8 cellular contexts compared by ENCODE assay signal in the genomic region with DNA sequence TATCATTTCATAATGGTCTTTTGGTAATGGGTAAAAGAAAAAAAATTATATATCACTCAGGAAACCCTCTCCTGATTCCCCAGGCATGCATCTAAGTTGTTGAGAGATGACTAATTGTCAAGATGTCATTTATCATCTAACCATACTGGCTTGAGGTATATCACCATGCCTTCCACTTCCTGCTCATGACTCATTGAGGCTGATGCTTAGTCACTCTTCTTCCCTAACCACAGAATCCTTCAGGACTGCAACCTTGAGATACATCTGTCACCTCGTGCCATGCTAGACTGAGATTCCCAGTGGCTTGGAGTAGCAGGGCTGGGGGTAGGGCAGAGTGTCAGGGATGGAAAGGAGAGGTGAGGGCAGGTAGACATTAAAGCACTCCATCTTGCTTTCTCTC.
A peak's percentile ranks its signal among the peaks of the same experiment; 100 is the strongest.
DNase-seq lines count a peak whose midpoint lies in the region; ATAC-seq, FAIRE-seq and TF ChIP-seq lines count a peak whose summit lies in the region.

No MANE protein-coding gene starts in this region.

- H3K9me3 ChIP-seq in MG63 = no peaks in the 10 kb centered on the region

- ATAC-seq in GM21381 (IDR thresholded peaks at IDR 0.05; ENCODE audit: unreplicated experiment) = peak; percentile 69
- ATAC-seq in HG03135 (IDR thresholded peaks at IDR 0.05; ENCODE audit: unreplicated experiment) = no peak

- no peak for TF ChIP-seq CTCF in bronchial epithelial cell (IDR thresholded peaks at IDR 0.05; ENCODE audit: insufficient read depth, low read length, severe bottlenecking)

- FAIRE-seq in bronchial epithelial cell (lab: Jason Lieb, UNC) = peak; percentile 83

- H3K4me3 ChIP-seq in MG63 (no peak overlapping the region), bronchial epithelial cell (ENCODE audit: low read depth, low read length) (no peak overlapping the region)

- no peaks in the 10 kb centered on the region for H3K27me3 ChIP-seq in MG63
- no peaks in the 10 kb centered on the region for H3K27me3 ChIP-seq in bronchial epithelial cell (ENCODE audit: control insufficient read depth, insufficient read depth, low read length)

- DNase-seq in MG63 = peak; percentile 56
- peak; percentile 98 for DNase-seq in bronchial epithelial cell (ENCODE audit: low read depth)
- DNase-seq in renal cortical epithelial cell (ENCODE audit: low read depth) = peak; percentile 99
- DNase-seq in activated CD4-positive, alpha-beta T cell treated with anti-CD3 and anti-CD28 coated beads for 4 hours = no peak
- DNase-seq in caudate nucleus (lab: John Stamatoyannopoulos, UW) = no peak
- no peak for DNase-seq in effector CD4-positive, alpha-beta T cell

- H3K36me3 ChIP-seq in MG63 (no peaks in the 10 kb centered on the region), bronchial epithelial cell (ENCODE audit: control insufficient read depth, insufficient read depth, low read length) (no peaks in the 10 kb centered on the region)

- H3K27ac ChIP-seq in caudate nucleus (ENCODE audit: low read depth, low read length) = no peak overlapping the region

Comparison
In these comparisons a context has a peak if more than half of its experiments do, and no peak if none do; other contexts are left out.
1. DNase-seq: peak in MG63 (single experiment), bronchial epithelial cell (single experiment) and renal cortical epithelial cell (single experiment); none in activated CD4-positive, alpha-beta T cell treated with anti-CD3 and anti-CD28 coated beads for 4 hours (0 of 2), caudate nucleus (0 of 61) and effector CD4-positive, alpha-beta T cell (single experiment).